Comparison of ENCODE assay signal across 11 cellular contexts in the genomic region with DNA sequence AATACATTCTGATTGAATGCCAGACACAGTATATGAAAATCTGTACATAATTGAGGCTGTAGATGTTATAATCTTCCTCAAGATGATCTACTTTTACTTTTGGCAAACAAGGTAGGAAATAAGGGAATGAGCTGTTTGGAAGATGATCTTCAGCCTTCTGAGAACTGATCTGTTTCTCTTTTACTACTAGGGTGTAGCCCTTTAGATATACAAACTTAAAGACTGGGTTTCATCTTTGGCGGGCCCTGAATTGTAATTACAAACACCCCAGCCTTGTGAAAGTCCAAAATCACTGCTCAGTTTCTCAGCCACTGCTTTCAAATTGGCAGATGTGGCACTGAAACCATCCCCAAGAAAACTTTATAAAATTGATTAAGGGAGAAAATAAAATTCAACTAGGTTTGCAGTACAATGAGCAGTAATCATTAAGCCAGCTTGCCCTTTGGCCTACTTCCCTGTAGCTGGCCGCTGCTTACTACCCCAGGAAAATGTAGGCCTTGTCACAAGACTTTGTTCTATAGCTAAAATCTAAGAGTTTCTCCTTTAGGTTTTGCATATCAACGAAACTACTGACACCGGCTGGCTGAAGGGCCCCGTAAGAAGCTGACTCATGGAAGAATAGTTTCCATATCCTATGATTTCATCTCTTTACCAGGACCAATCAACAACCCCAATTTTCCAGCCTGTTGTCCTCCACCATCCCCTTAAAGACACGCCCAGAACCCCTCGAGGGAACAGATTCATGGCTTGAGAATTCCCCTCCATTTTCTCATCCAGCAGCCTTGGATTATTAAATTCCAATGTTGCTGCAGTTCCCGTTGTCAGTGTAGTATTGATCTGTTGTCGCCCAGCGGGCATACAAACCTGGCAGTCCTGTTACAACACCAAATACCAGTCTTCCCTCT.
A peak's percentile ranks its signal among the peaks of the same experiment; 100 is the strongest.
DNase-seq lines count a peak whose midpoint lies in the region; ATAC-seq, FAIRE-seq and TF ChIP-seq lines count a peak whose summit lies in the region.
"Had no signal": no experiment of that assay in that cellular context is flagged by ENCODE, and none has a peak within 500 bp of the region (broad histone marks: within the 10 kb centered on the region; RNA-seq: fewer than 3 reads in every experiment).

No MANE protein-coding gene starts in this region.

- H3K9me3 Mint-ChIP-seq in CD4-positive, CD25-positive, alpha-beta regulatory T cell, result no peaks in the 10 kb centered on the region
- H3K9me3 Mint-ChIP-seq in astrocyte (ENCODE audit: unreplicated experiment) (no peaks in the 10 kb centered on the region), memory B cell (no peaks in the 10 kb centered on the region)

- peaks cover 17% of the 10 kb centered on the region for H3K36me3 ChIP-seq in CD4-positive, CD25-positive, alpha-beta regulatory T cell (ENCODE audit: control insufficient read depth, insufficient read depth, low read length)
- peaks cover 4% of the 10 kb centered on the region; the same call in 1 of the 2 replicates for H3K36me3 ChIP-seq in HUES6 (ENCODE audit: control insufficient read depth, insufficient read depth, low read length)
- H3K36me3 ChIP-seq in astrocyte (ENCODE audit: insufficient read depth, low read length), result peaks cover 7% of the 10 kb centered on the region
- H3K36me3 ChIP-seq in tibial nerve, result peaks cover 0 to 15% (median 0%) of the 10 kb centered on the region in 3 donors

- H3K36me3 Mint-ChIP-seq in CD4-positive, CD25-positive, alpha-beta regulatory T cell, result peaks cover 11% of the 10 kb centered on the region
- H3K36me3 Mint-ChIP-seq in astrocyte (ENCODE audit: low read depth, unreplicated experiment), result peaks cover 18% of the 10 kb centered on the region
- H3K36me3 Mint-ChIP-seq in memory B cell, result peaks cover 1% of the 10 kb centered on the region

- H3K4me2 ChIP-seq in astrocyte (ENCODE audit: low read length), result peak overlapping the region; percentile 65

- no peak for TF ChIP-seq CTCF in astrocyte (IDR thresholded peaks at IDR 0.05; ENCODE audit: insufficient read depth, low read depth, low read length)
- no peak for TF ChIP-seq CTCF in tibial nerve (IDR thresholded peaks at IDR 0.05)

- no peak for ATAC-seq in CD4-positive, CD25-positive, alpha-beta regulatory T cell (ENCODE audit: low read depth in 2 of 2)
- no peak for ATAC-seq in memory B cell (ENCODE audit: low read depth)

- no peaks in the 10 kb centered on the region for H3K9me3 ChIP-seq in CD4-positive, CD25-positive, alpha-beta regulatory T cell (ENCODE audit: control insufficient read depth in 2 of 2, low read length in 2 of 2)
- H3K9me3 ChIP-seq in HUES6 (ENCODE audit: control insufficient read depth, insufficient read depth, low read depth, low read length), result peaks cover 10% of the 10 kb centered on the region; the same call in 1 of the 2 replicates
- H3K9me3 ChIP-seq in astrocyte (ENCODE audit: insufficient read depth, low read depth, low read length), result no peaks in the 10 kb centered on the region
- peaks cover 0 to 8% (median 0%) of the 10 kb centered on the region in 4 donors for H3K9me3 ChIP-seq in tibial nerve

- H3K27me3 Mint-ChIP-seq in CD4-positive, CD25-positive, alpha-beta regulatory T cell, result no peaks in the 10 kb centered on the region
- H3K27me3 Mint-ChIP-seq in astrocyte (ENCODE audit: low read depth, unreplicated experiment), result no peaks in the 10 kb centered on the region
- no peaks in the 10 kb centered on the region for H3K27me3 Mint-ChIP-seq in memory B cell

- no peaks in the 10 kb centered on the region for H4K20me1 ChIP-seq in astrocyte (ENCODE audit: insufficient read depth, low read length)

- DNase-seq in CD4-positive, CD25-positive, alpha-beta regulatory T cell, result no peak
- DNase-seq in astrocyte (ENCODE audit: low read depth) (peak; percentile 87), memory B cell (ENCODE audit: low spot score in 2 of 2) (no peak), putamen (ENCODE audit: low spot score) (no peak), tibial nerve (ENCODE audit: low spot score in 2 of 2) (no peak), activated gamma-delta T cell (lab: John Stamatoyannopoulos, UW) (no peak)
- DNase-seq in stimulated activated naive CD4-positive, alpha-beta T cell (lab: John Stamatoyannopoulos, UW), result no peak
- DNase-seq: H9, NCI-H1436 had no signal

- no peaks in the 10 kb centered on the region for H3K4me1 ChIP-seq in CD4-positive, CD25-positive, alpha-beta regulatory T cell (ENCODE audit: control insufficient read depth, insufficient read depth, low read length, poor library complexity, severe bottlenecking)
- H3K4me1 ChIP-seq in HUES6 (ENCODE audit: control insufficient read depth, insufficient read depth, low read length) (peaks cover 23% of the 10 kb centered on the region), astrocyte (ENCODE audit: insufficient read depth, low read length) (peaks cover 22% of the 10 kb centered on the region), tibial nerve (peaks cover 0 to 18% (median 2%) of the 10 kb centered on the region in 4 donors)

- H3K27me3 ChIP-seq in CD4-positive, CD25-positive, alpha-beta regulatory T cell (ENCODE audit: control insufficient read depth, insufficient read depth, low read length), result no peaks in the 10 kb centered on the region
- H3K27me3 ChIP-seq in HUES6 (ENCODE audit: control insufficient read depth, insufficient read depth, low read length) (no peaks in the 10 kb centered on the region), astrocyte (ENCODE audit: insufficient read depth, low read length) (no peaks in the 10 kb centered on the region), tibial nerve (no peaks in the 10 kb centered on the region)

- 68% methylated on average over 10 of the region's 10 CpGs for WGBS in tibial nerve, 2 donors

- H3K27ac Mint-ChIP-seq in CD4-positive, CD25-positive, alpha-beta regulatory T cell, result peak overlapping the region; percentile 48 to 84 (median 59)
- peak overlapping the region; percentile 87 for H3K27ac Mint-ChIP-seq in astrocyte (ENCODE audit: unreplicated experiment)
- peak overlapping the region; percentile 60 for H3K27ac Mint-ChIP-seq in memory B cell

- FAIRE-seq in astrocyte (lab: Jason Lieb, UNC), result peak; percentile 52
- FAIRE-seq: G401.6 had no signal

- no peak overlapping the region for H3K4me3 Mint-ChIP-seq in CD4-positive, CD25-positive, alpha-beta regulatory T cell
- H3K4me3 Mint-ChIP-seq in astrocyte (ENCODE audit: unreplicated experiment) (no peak overlapping the region), memory B cell (no peak overlapping the region)
- H3K4me3 Mint-ChIP-seq: H9 had no signal

- TF ChIP-seq EP300 in tibial nerve (IDR thresholded peaks at IDR 0.05), result no peak

- peaks cover 4 to 16% (median 5%) of the 10 kb centered on the region in 4 donors for H3K4me1 Mint-ChIP-seq in CD4-positive, CD25-positive, alpha-beta regulatory T cell
- peaks cover 25% of the 10 kb centered on the region for H3K4me1 Mint-ChIP-seq in astrocyte (ENCODE audit: low read depth, unreplicated experiment)
- peaks cover 23% of the 10 kb centered on the region for H3K4me1 Mint-ChIP-seq in memory B cell

- TF ChIP-seq POLR2A in tibial nerve (IDR thresholded peaks at IDR 0.05), result no peak

- H2AFZ ChIP-seq in astrocyte (ENCODE audit: low read depth, low read length), result no peak overlapping the region

- H3K9ac ChIP-seq in HUES6 (ENCODE audit: low read length) (peak overlapping the region; percentile 63), astrocyte (ENCODE audit: low read length) (peak overlapping the region; percentile 79)

- no peak overlapping the region for H3K4me3 ChIP-seq in CD4-positive, CD25-positive, alpha-beta regulatory T cell (ENCODE audit: low read depth, low read length)
- H3K4me3 ChIP-seq in HUES6 (ENCODE audit: low read depth, low read length) (no peak overlapping the region), astrocyte (ENCODE audit: insufficient read depth, low read depth, low read length) (no peak overlapping the region), tibial nerve (no peak overlapping the region)

- H3K79me2 ChIP-seq in astrocyte (ENCODE audit: insufficient read depth, low read length), result no peaks in the 10 kb centered on the region

- no peak overlapping the region for H3K27ac ChIP-seq in CD4-positive, CD25-positive, alpha-beta regulatory T cell (ENCODE audit: insufficient read depth, low read length, poor library complexity, severe bottlenecking)
- H3K27ac ChIP-seq in HUES6 (ENCODE audit: low read depth, low read length) (peak overlapping the region; percentile 85; the same call in 1 of the 2 replicates), astrocyte (ENCODE audit: low read depth, low read length) (peak overlapping the region; percentile 95), tibial nerve (peak overlapping the region in 1 of 4 donors; percentile 26)
